30 cellular contexts compared by ENCODE assay signal in the genomic region with DNA sequence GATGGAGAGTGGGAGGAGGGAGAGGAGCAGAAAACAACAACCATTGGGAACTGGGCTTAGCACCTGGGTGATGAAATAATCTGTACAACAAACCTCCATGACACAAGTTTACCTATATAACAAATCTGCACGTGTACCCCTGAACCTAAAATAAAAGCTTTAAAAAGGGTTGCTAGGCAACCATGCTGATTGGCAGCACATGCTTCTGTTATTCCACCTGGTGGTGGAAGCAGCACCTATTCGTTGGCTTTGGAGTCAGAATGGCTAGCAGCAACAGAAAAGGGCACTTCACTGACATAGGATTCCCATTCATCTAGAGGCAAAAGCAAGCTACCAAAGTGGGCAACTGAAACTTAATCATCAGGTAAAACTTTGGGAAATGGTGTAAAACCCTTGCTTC. TPM values are rescaled to one million over a fixed set of nuclear protein-coding genes. Genes with fewer than 3 reads are reported as not detected.
DNase-seq lines count a peak whose midpoint lies in the region; ATAC-seq, FAIRE-seq and TF ChIP-seq lines count a peak whose summit lies in the region.
"Had no signal": no experiment of that assay in that cellular context is flagged by ENCODE, and none has a peak within 500 bp of the region (broad histone marks: within the 10 kb centered on the region; RNA-seq: fewer than 3 reads in every experiment).

No MANE protein-coding gene starts in this region.

- H3F3A ChIP-seq in GM23338 (replicated peaks; ENCODE audit: low read depth) = no peaks in the 10 kb centered on the region

- H3K36me3 ChIP-seq in GM23338 (ENCODE audit: insufficient read depth) (no peaks in the 10 kb centered on the region), endodermal cell (ENCODE audit: control insufficient read depth, insufficient read depth, low read length) (no peaks in the 10 kb centered on the region), small intestine (ENCODE audit: control insufficient read depth in 2 of 2, insufficient read depth in 2 of 2, low read length in 2 of 2) (no peaks in the 10 kb centered on the region)

- FAIRE-seq in small intestine (lab: Jason Lieb, UNC) = no peak
- FAIRE-seq: GM12891 had no signal

- POLR2A ChIA-PET in HEK293T (lab: Yijun Ruan, JAX) = no interaction called here

- no peaks in the 10 kb centered on the region for H3K36me3 Mint-ChIP-seq in GM23338 (ENCODE audit: low read depth)
- H3K36me3 Mint-ChIP-seq in endodermal cell (ENCODE audit: low read depth) = no peaks in the 10 kb centered on the region
- no peaks in the 10 kb centered on the region for H3K36me3 Mint-ChIP-seq in chondrocyte (ENCODE audit: low read depth)
- H3K36me3 Mint-ChIP-seq: CD4-positive, alpha-beta memory T cell; IgD-negative memory B cell had no signal

- no peaks in the 10 kb centered on the region for H3K9me2 ChIP-seq in GM23338 (ENCODE audit: insufficient read depth)
- H3K9me2 ChIP-seq: SK-N-SH had no signal

- no peak overlapping the region for H3K4me3 Mint-ChIP-seq in GM23338
- H3K4me3 Mint-ChIP-seq in endodermal cell = no peak overlapping the region
- no peak overlapping the region for H3K4me3 Mint-ChIP-seq in chondrocyte (ENCODE audit: unreplicated experiment)
- H3K4me3 Mint-ChIP-seq: CD4-positive, alpha-beta memory T cell; IgD-negative memory B cell; T-helper 1 cell treated with Interleukin-12 subunit alpha and Interleukin-12 subunit beta and Interleukin-4 antibody, amounts not matched to agents 30 μg/mL and 1 μg/mL, for 36 hours had no signal

- ATAC-seq in GM23338 = peak; percentile 57; the same call in 2 of the 3 replicates
- ATAC-seq: HCT116, PC-3 had no signal

- peaks cover 2% of the 10 kb centered on the region for H3K27me3 Mint-ChIP-seq in GM23338 (ENCODE audit: insufficient read depth, low read depth, poor library complexity)
- H3K27me3 Mint-ChIP-seq in endodermal cell (ENCODE audit: insufficient read depth) = no peaks in the 10 kb centered on the region
- peaks cover 25% of the 10 kb centered on the region for H3K27me3 Mint-ChIP-seq in chondrocyte (ENCODE audit: low read depth)

- H3K4me1 Mint-ChIP-seq in GM23338 = peaks cover 14% of the 10 kb centered on the region
- no peaks in the 10 kb centered on the region for H3K4me1 Mint-ChIP-seq in endodermal cell
- no peaks in the 10 kb centered on the region for H3K4me1 Mint-ChIP-seq in chondrocyte (ENCODE audit: low read depth)
- H3K4me1 Mint-ChIP-seq: CD4-positive, alpha-beta memory T cell; IgD-negative memory B cell had no signal

- H3K4me1 ChIP-seq in GM23338 (ENCODE audit: insufficient read depth) (no peaks in the 10 kb centered on the region), endodermal cell (ENCODE audit: control insufficient read depth, insufficient read depth, low read length) (no peaks in the 10 kb centered on the region), small intestine (ENCODE audit: control insufficient read depth in 2 of 2, insufficient read depth in 1 of 2, low read depth in 1 of 2, low read length in 1 of 2) (no peaks in the 10 kb centered on the region)
- H3K4me1 ChIP-seq: Caco-2 had no signal

- H3K9me3 ChIP-seq in endodermal cell (ENCODE audit: control insufficient read depth, low read length) (no peaks in the 10 kb centered on the region), small intestine (ENCODE audit: control insufficient read depth, low read depth) (no peaks in the 10 kb centered on the region)
- H3K9me3 ChIP-seq: Caco-2, SK-N-SH had no signal

- peak; percentile 4 for DNase-seq in NCI-H2227 (lab: John Stamatoyannopoulos, UW; ENCODE audit: unreplicated experiment)
- DNase-seq in NCI-H2227 treated with DMSO at 0.1 percent for 48 hours (lab: John Stamatoyannopoulos, UW) = no peak
- DNase-seq in GM23338 (ENCODE audit: low spot score) = peak; percentile 40
- DNase-seq in HEK293T (ENCODE audit: extremely low spot score) = no peak
- DNase-seq in endodermal cell = peak; percentile 58
- no peak for DNase-seq in chondrocyte (ENCODE audit: low spot score)
- no peak for DNase-seq in small intestine
- DNase-seq: C1 segment of cervical spinal cord; CD4-positive, alpha-beta memory T cell; DMS79; EL; GDM1; GOT3; NCI-H1048; NCI-H1436; NCI-H187; NCI-H2081 treated with DMSO at 0.1 percent for 48 hours; NCI-H345; NCI-H524; PC-3; SK-N-SH; SW 1271; T-helper 9 cell had no signal

- H3K27ac ChIP-seq in GM23338 (ENCODE audit: low read depth) = no peak overlapping the region
- H3K27ac ChIP-seq in endodermal cell (ENCODE audit: low read depth, low read length) = no peak overlapping the region
- no peak overlapping the region for H3K27ac ChIP-seq in small intestine (ENCODE audit: low read depth in 1 of 2, low read length in 1 of 2)
- H3K27ac ChIP-seq: HL-60 had no signal

- 0 out of 4 replicates have a peak, but pooled peaks of 1 of the 2 experiments have one; percentile 5 for TF ChIP-seq CTCF in GM23338 (conservative IDR thresholded peaks at IDR 0.05; ENCODE audit: low read depth in 2 of 2)
- TF ChIP-seq CTCF in endodermal cell (conservative IDR thresholded peaks at IDR 0.05) = peak; percentile 52
- TF ChIP-seq CTCF in chondrocyte (IDR thresholded peaks at IDR 0.05) = no peak

- CTCF ChIA-PET in HEK293T (lab: Yijun Ruan, JAX) = no interaction called here

- no peak overlapping the region for H3K9ac ChIP-seq in endodermal cell (ENCODE audit: extremely low read depth, low read length, poor library complexity, severe bottlenecking)
- H3K9ac ChIP-seq: SK-N-SH had no signal

- H3K9me3 Mint-ChIP-seq in GM23338 (no peaks in the 10 kb centered on the region), endodermal cell (no peaks in the 10 kb centered on the region), chondrocyte (ENCODE audit: low read depth) (no peaks in the 10 kb centered on the region)
- H3K9me3 Mint-ChIP-seq: T-helper 1 cell treated with Interleukin-12 subunit alpha and Interleukin-12 subunit beta and Interleukin-4 antibody, amounts not matched to agents 30 μg/mL and 1 μg/mL, for 36 hours had no signal

- H3K27me3 ChIP-seq in GM23338 (ENCODE audit: insufficient read depth) (no peaks in the 10 kb centered on the region), endodermal cell (ENCODE audit: control insufficient read depth, insufficient read depth, low read length, poor library complexity, severe bottlenecking) (no peaks in the 10 kb centered on the region), small intestine (ENCODE audit: control insufficient read depth in 2 of 2, insufficient read depth in 2 of 2, low read length in 2 of 2) (no peaks in the 10 kb centered on the region)

- 47 to 52% methylated on average over 2 of the region's 2 CpGs for WGBS in endodermal cell (ENCODE audit: insufficient coverage in 1 of 2, insufficient read length in 1 of 2), 2 experiments
- 14 to 33% (median 20%) methylated on average over 2 of the region's 2 CpGs for WGBS in small intestine, 3 donors

- H4K20me1 ChIP-seq in GM23338 (replicated peaks; ENCODE audit: insufficient read depth) = no peaks in the 10 kb centered on the region

- no peaks in the 10 kb centered on the region for H3K79me2 ChIP-seq in GM23338 (replicated peaks; ENCODE audit: insufficient read depth)

- H2AFZ ChIP-seq in GM23338 = peak overlapping the region; percentile 82

- no peak overlapping the region for H3K4me2 ChIP-seq in GM23338
- H3K4me2 ChIP-seq: SK-N-SH had no signal

- H3K27ac Mint-ChIP-seq in GM23338 (no peak overlapping the region), endodermal cell (no peak overlapping the region), chondrocyte (ENCODE audit: unreplicated experiment) (no peak overlapping the region)
- H3K27ac Mint-ChIP-seq: CD4-positive, alpha-beta memory T cell; IgD-negative memory B cell; T-helper 1 cell treated with Interleukin-12 subunit alpha and Interleukin-12 subunit beta and Interleukin-4 antibody, amounts not matched to agents 30 μg/mL and 1 μg/mL, for 36 hours had no signal

- no peak overlapping the region for H3K4me3 ChIP-seq in GM23338
- no peak overlapping the region for H3K4me3 ChIP-seq in endodermal cell (ENCODE audit: low read length)
- H3K4me3 ChIP-seq in small intestine (ENCODE audit: low read depth in 1 of 2, low read length in 2 of 2) = no peak overlapping the region

TF ChIP-seq in GM23338, 12 proteins besides CTCF, POLR2A, EP300 and RAD21 (continues in another document):
- TF ChIP-seq STAT1 (IDR thresholded peaks at IDR 0.05; ENCODE audit: unreplicated experiment) = no peak

TF ChIP-seq in HEK293T, 16 proteins besides CTCF, POLR2A, EP300 and RAD21:
- TF ChIP-seq, protein P1, sequence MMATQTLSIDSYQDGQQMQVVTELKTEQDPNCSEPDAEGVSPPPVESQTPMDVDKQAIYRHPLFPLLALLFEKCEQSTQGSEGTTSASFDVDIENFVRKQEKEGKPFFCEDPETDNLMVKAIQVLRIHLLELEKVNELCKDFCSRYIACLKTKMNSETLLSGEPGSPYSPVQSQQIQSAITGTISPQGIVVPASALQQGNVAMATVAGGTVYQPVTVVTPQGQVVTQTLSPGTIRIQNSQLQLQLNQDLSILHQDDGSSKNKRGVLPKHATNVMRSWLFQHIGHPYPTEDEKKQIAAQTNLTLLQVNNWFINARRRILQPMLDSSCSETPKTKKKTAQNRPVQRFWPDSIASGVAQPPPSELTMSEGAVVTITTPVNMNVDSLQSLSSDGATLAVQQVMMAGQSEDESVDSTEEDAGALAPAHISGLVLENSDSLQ (IDR thresholded peaks at IDR 0.05) = peak; percentile 30; the same call in 1 of the 2 replicates
- TF ChIP-seq ELF4 (IDR thresholded peaks at IDR 0.05) = no peak

RNA-seq across cellular contexts. Expression of gene RELN, which starts 57.1 kb away (rescaled TPM):
- total RNA-seq in GM23338 (2014; rRNA removed; shearing (Covaris generic)) = 0.19 and 0.76 TPM in 2 replicates
- polyA plus RNA-seq in GM23338 (2016; fragmentation: Nextera tagmentation; extraction: Ambion mirVana) (0.10 and 0.26 TPM in 2 replicates), small intestine (1 to 10 TPM in 1 of 3 donors, not detected in 2; 8.1 TPM)
- total RNA-seq in endodermal cell (1 to 10 TPM; 3.9 to 8.5 TPM), chondrocyte (0.22 TPM in 1 of 3 replicates, not detected in the others)
- 5.9 TPM for polyA plus RNA-seq in endodermal cell (2013, experiment 1 of 2)
- polyA plus RNA-seq in endodermal cell (2013, experiment 2 of 2) = 4.8 TPM
- total RNA-seq: A673; CD4-positive, alpha-beta memory T cell had no signal
- polyA plus RNA-seq: CD4-positive, alpha-beta memory T cell; IgD-negative memory B cell had no signal

Comparison
In these comparisons a context has a peak if more than half of its experiments do, and no peak if none do; other contexts are left out.
1. DNase-seq: peak in NCI-H2227 (single experiment), GM23338 (single experiment) and endodermal cell (single experiment); none in NCI-H2227 treated with DMSO at 0.1 percent for 48 hours (single experiment), HEK293T (single experiment), chondrocyte (single experiment) and small intestine (single experiment).